In the genomic region with DNA sequence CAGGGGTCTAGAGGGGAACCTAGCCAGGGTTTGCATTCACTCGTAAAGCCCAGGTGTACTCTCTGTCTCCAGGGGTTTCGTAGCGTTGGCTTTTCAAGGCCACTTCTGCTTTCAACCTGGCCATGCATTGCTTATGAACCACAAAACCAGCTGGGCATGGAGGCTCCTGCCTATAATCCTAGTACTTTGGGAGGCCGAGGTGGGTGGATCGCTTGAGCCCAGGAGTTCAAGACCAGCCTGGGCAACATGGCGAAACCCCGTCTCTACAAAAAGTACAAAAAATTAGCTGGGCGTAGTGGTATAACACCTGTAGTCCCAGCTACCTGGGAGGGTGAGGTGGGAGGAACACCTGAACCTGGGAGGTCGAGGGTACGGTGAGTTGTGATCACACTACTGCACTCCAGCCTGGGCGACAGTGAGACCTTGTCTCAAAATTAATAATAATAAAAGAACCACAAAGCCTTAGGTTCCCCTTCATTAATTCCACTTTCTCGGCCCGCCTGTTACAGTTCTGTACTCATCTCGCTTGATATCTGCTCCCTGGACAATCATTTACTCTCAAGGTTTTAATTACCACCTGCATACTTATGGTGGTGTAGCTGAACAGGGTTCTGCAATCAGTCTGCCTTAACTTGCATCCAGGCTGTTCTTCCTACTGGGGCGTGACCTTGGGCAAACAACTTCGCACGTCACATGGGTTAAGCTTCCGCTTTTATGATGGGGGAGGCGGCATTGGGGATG, we compare ENCODE assay signal across 10 cellular contexts. TPM values are rescaled to one million over a fixed set of nuclear protein-coding genes. Genes with fewer than 3 reads are reported as not detected.
DNase-seq lines count a peak whose midpoint lies in the region; ATAC-seq lines count a peak whose summit lies in the region.
"Had no signal": no experiment of that assay in that cellular context is flagged by ENCODE, and none has a peak within 500 bp of the region (broad histone marks: within the 10 kb centered on the region; RNA-seq: fewer than 3 reads in every experiment).

No MANE protein-coding gene starts in this region.

- ATAC-seq in GM18499 (IDR thresholded peaks at IDR 0.05; ENCODE audit: insufficient read depth, unreplicated experiment), result peak; percentile 43
- ATAC-seq in GM21576 (IDR thresholded peaks at IDR 0.05; ENCODE audit: unreplicated experiment), result peak; percentile 70
- peak; percentile 82 for ATAC-seq in memory B cell (ENCODE audit: low read depth)
- ATAC-seq in left ventricle myocardium superior, result no peak

- intact Hi-C loops in left ventricle myocardium superior (cut with micrococcal nuclease), result no loop called here

- peak overlapping the region; percentile 66 to 96 (median 92) for H3K27ac Mint-ChIP-seq in IgD-negative memory B cell
- peak overlapping the region; percentile 96 for H3K27ac Mint-ChIP-seq in memory B cell
- H3K27ac Mint-ChIP-seq: progenitor cell of endocrine pancreas had no signal

- H3K9me3 Mint-ChIP-seq in IgD-negative memory B cell (no peaks in the 10 kb centered on the region), memory B cell (no peaks in the 10 kb centered on the region)

- H3K4me1 Mint-ChIP-seq in IgD-negative memory B cell (peaks cover 51 to 72% (median 55%) of the 10 kb centered on the region in 3 donors), memory B cell (peaks cover 72% of the 10 kb centered on the region)

- H3K4me3 Mint-ChIP-seq in IgD-negative memory B cell, result peak overlapping the region; percentile 58 to 87 (median 69)
- H3K4me3 Mint-ChIP-seq in memory B cell, result peak overlapping the region; percentile 76

- no peaks in the 10 kb centered on the region for H3K36me3 Mint-ChIP-seq in IgD-negative memory B cell
- peaks cover 4% of the 10 kb centered on the region for H3K36me3 Mint-ChIP-seq in memory B cell

- H3K27me3 Mint-ChIP-seq in IgD-negative memory B cell, result no peaks in the 10 kb centered on the region
- no peaks in the 10 kb centered on the region for H3K27me3 Mint-ChIP-seq in memory B cell
- H3K27me3 Mint-ChIP-seq: progenitor cell of endocrine pancreas had no signal

- DNase-seq in memory B cell (ENCODE audit: low spot score in 2 of 2) (peak; percentile 65 to 77), SW480 (ENCODE audit: low spot score) (no peak), COR-L47 (lab: John Stamatoyannopoulos, UW) (no peak), left ventricle myocardium superior (no peak), NCI-H146 treated with DMSO at 0.1 percent for 48 hours (lab: John Stamatoyannopoulos, UW; ENCODE audit: unreplicated experiment) (no peak)
- DNase-seq: foreskin fibroblast had no signal

RNA-seq across cellular contexts. Expression of gene SLC16A4, which starts 6.1 kb away (rescaled TPM):
- polyA plus RNA-seq in IgD-negative memory B cell, result 3.6 TPM
- 2.1 TPM for total RNA-seq in left ventricle myocardium superior

RNA-seq across cellular contexts. Expression of gene LAMTOR5, which starts 22.7 kb away (rescaled TPM):
- 366 TPM for polyA plus RNA-seq in IgD-negative memory B cell
- 265 TPM for total RNA-seq in left ventricle myocardium superior

RNA-seq across cellular contexts. Expression of gene RBM15, which starts 45.6 kb away (rescaled TPM):
- 16.9 TPM for polyA plus RNA-seq in IgD-negative memory B cell
- 14.1 TPM for total RNA-seq in left ventricle myocardium superior

Comparison
In these comparisons a context has a peak if more than half of its experiments do, and no peak if none do; other contexts are left out.
1. DNase-seq: peak in memory B cell (2 of 2); none in SW480 (single experiment), COR-L47 (single experiment), left ventricle myocardium superior (single experiment) and NCI-H146 treated with DMSO at 0.1 percent for 48 hours (single experiment).